In genomic region chr14:86003998-86004397, GRCh38 we compare ENCODE assay signal across 20 cellular contexts.
A peak's percentile ranks its signal among the peaks of the same experiment; 100 is the strongest.
DNase-seq lines count a peak whose midpoint lies in the region; ATAC-seq and TF ChIP-seq lines count a peak whose summit lies in the region.
"Had no signal": no experiment of that assay in that cellular context is flagged by ENCODE, and none has a peak within 500 bp of the region (broad histone marks: within the 10 kb centered on the region; RNA-seq: fewer than 3 reads in every experiment).

No MANE protein-coding gene starts in this region.

- intact Hi-C loops in right lobe of liver (cut with DNase I): no loop called here

- in situ Hi-C loops in astrocyte of the spinal cord (cut with HindIII; ENCODE audit: low sequenced_read_pairs): no loop called here

- TF ChIP-seq CTCF in astrocyte of the spinal cord (IDR thresholded peaks at IDR 0.05; ENCODE audit: low read depth, low read length) (no peak), right lobe of liver (IDR thresholded peaks at IDR 0.05) (no peak)

- ATAC-seq in HG03565 (IDR thresholded peaks at IDR 0.05; ENCODE audit: unreplicated experiment) (peak; percentile 72), right lobe of liver (peak; percentile 94 to 100 (median 98)), HG02970 (IDR thresholded peaks at IDR 0.05; ENCODE audit: low FRiP score, unreplicated experiment) (no peak)
- ATAC-seq: activated T-cell treated with anti-CD3 and anti-CD28 coated beads, Interleukin-2, amount 50 U/mL, for 4 hours; stimulated activated naive CD8-positive, alpha-beta T cell treated with anti-CD3 and anti-CD28 coated beads, Interleukin-15, Interleukin-2, amounts not matched to agents 100 U/mL and 50 U/mL, for 24 hours; upper lobe of right lung had no signal

- no peaks in the 10 kb centered on the region for H3K27me3 ChIP-seq in right lobe of liver
- H3K27me3 ChIP-seq: SJSA1, upper lobe of right lung had no signal

- 36% methylated on average over 3 of the region's 3 CpGs for WGBS in right lobe of liver (ENCODE audit: insufficient coverage, low coverage, low lambda C conversion rate, missing lambda C conversion rate)

- H3K27ac ChIP-seq in right lobe of liver: peak overlapping the region in 2 of 3 donors; percentile 19 to 48
- H3K27ac ChIP-seq: 22Rv1, parathyroid adenoma, SJSA1, upper lobe of right lung had no signal

- TF ChIP-seq POLR2A in right lobe of liver (IDR thresholded peaks at IDR 0.05): no peak

- H3K4me3 ChIP-seq in astrocyte of the spinal cord (ENCODE audit: low read depth, low read length) (no peak overlapping the region), right lobe of liver (no peak overlapping the region)
- H3K4me3 ChIP-seq: SJSA1, upper lobe of right lung had no signal

- H3K9me3 ChIP-seq in right lobe of liver: no peaks in the 10 kb centered on the region
- H3K9me3 ChIP-seq: SJSA1, upper lobe of right lung had no signal

- H3K36me3 ChIP-seq in right lobe of liver: no peaks in the 10 kb centered on the region
- H3K36me3 ChIP-seq: SJSA1, upper lobe of right lung had no signal

- peaks cover 0 to 4% (median 2%) of the 10 kb centered on the region in 4 donors for H3K4me1 ChIP-seq in right lobe of liver
- H3K4me1 ChIP-seq: parathyroid adenoma, SJSA1, upper lobe of right lung had no signal

- DNase-seq in DMS53 (lab: John Stamatoyannopoulos, UW) (peak; percentile 8), DMS53 treated with DMSO at 0.1 percent for 48 hours (lab: John Stamatoyannopoulos, UW; ENCODE audit: unreplicated experiment) (no peak), astrocyte of the spinal cord (ENCODE audit: low read depth, low spot score) (peak; percentile 3), right lobe of liver (peak in 1 of 3 donors; percentile 62), Ammon's horn (ENCODE audit: low spot score) (no peak), ureter (ENCODE audit: low spot score) (no peak)
- DNase-seq: activated CD4-positive, alpha-beta T cell treated with anti-CD3 and anti-CD28 coated beads, Interleukin-2, amount 10 ng/mL, durations not matched to agents 7 days and 5 days; activated T-cell treated with anti-CD3 and anti-CD28 coated beads, Interleukin-2, amount 50 U/mL, for 4 hours; C1 segment of cervical spinal cord; DND-41; foreskin melanocyte; NCI-H2029 treated with DMSO at 0.1 percent for 48 hours; NCI-H510A treated with DMSO at 0.1 percent for 48 hours; stimulated activated naive CD8-positive, alpha-beta T cell treated with anti-CD3 and anti-CD28 coated beads, Interleukin-15, Interleukin-2, amounts not matched to agents 100 U/mL and 50 U/mL, for 24 hours; upper lobe of right lung had no signal

Comparison
In these comparisons a context has a peak if more than half of its experiments do, and no peak if none do; other contexts are left out.
1. DNase-seq: peak in DMS53 (single experiment) and astrocyte of the spinal cord (single experiment); none in DMS53 treated with DMSO at 0.1 percent for 48 hours (single experiment), Ammon's horn (single experiment) and ureter (single experiment).